Comparison of ENCODE assay signal across 2 cellular contexts in the genomic region with DNA sequence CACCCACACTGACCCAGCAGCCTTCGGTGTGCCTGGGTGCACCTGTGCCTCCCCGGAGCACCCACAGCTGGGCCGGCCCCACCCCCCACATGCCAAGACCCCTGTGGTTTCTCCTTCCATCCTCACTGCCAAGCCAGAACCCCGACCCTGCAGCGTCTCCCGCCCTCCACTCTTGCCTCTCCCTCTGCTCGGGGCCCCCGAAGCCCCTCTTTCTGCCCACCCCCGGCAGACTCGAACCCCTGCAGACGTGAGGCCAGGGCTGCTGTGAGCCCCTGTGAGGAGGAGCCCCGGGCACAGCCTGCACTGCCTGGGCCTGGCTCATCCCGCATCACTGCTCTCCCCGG.
TF ChIP-seq lines count a peak whose summit lies in the region.

No MANE protein-coding gene starts in this region.

TF ChIP-seq in HepG2, 621 proteins besides CTCF, POLR2A, EP300 and RAD21 (continued from another document):
- TF ChIP-seq ZNF101 (CRISPR knock-in tag; IDR thresholded peaks at IDR 0.05; ENCODE audit: borderline replicate concordance, low read depth), result no peak
- TF ChIP-seq SPEN (CRISPR knock-in tag; IDR thresholded peaks at IDR 0.05; ENCODE audit: low read depth), result no peak
- no peak for TF ChIP-seq ZNF569 (CRISPR knock-in tag; IDR thresholded peaks at IDR 0.05; ENCODE audit: borderline replicate concordance)
- no peak for TF ChIP-seq POLR2AphosphoS2 (IDR thresholded peaks at IDR 0.05; ENCODE audit: low read depth, low read length)
- TF ChIP-seq ATF7-NPFF (CRISPR knock-in tag; IDR thresholded peaks at IDR 0.05; ENCODE audit: low read depth), result no peak

TF ChIP-seq in WTC11, 78 proteins besides CTCF, POLR2A, EP300 and RAD21 (continued from another document):
- TF ChIP-seq FOXJ3 (CRISPR knock-in tag; IDR thresholded peaks at IDR 0.05; ENCODE audit: borderline replicate concordance) (no peak), KAT7 (CRISPR knock-in tag; IDR thresholded peaks at IDR 0.05; ENCODE audit: borderline replicate concordance) (no peak), NFATC4 (CRISPR knock-in tag; IDR thresholded peaks at IDR 0.05) (no peak), JAZF1 (CRISPR knock-in tag; IDR thresholded peaks at IDR 0.05) (no peak), FOXP1 (CRISPR knock-in tag; IDR thresholded peaks at IDR 0.05; ENCODE audit: borderline replicate concordance) (no peak), ZNF219 (CRISPR knock-in tag; IDR thresholded peaks at IDR 0.05; ENCODE audit: borderline replicate concordance) (no peak)
- TF ChIP-seq, protein P1, sequence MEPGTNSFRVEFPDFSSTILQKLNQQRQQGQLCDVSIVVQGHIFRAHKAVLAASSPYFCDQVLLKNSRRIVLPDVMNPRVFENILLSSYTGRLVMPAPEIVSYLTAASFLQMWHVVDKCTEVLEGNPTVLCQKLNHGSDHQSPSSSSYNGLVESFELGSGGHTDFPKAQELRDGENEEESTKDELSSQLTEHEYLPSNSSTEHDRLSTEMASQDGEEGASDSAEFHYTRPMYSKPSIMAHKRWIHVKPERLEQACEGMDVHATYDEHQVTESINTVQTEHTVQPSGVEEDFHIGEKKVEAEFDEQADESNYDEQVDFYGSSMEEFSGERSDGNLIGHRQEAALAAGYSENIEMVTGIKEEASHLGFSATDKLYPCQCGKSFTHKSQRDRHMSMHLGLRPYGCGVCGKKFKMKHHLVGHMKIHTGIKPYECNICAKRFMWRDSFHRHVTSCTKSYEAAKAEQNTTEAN (CRISPR knock-in tag; IDR thresholded peaks at IDR 0.05), result no peak
- TF ChIP-seq, protein P2, sequence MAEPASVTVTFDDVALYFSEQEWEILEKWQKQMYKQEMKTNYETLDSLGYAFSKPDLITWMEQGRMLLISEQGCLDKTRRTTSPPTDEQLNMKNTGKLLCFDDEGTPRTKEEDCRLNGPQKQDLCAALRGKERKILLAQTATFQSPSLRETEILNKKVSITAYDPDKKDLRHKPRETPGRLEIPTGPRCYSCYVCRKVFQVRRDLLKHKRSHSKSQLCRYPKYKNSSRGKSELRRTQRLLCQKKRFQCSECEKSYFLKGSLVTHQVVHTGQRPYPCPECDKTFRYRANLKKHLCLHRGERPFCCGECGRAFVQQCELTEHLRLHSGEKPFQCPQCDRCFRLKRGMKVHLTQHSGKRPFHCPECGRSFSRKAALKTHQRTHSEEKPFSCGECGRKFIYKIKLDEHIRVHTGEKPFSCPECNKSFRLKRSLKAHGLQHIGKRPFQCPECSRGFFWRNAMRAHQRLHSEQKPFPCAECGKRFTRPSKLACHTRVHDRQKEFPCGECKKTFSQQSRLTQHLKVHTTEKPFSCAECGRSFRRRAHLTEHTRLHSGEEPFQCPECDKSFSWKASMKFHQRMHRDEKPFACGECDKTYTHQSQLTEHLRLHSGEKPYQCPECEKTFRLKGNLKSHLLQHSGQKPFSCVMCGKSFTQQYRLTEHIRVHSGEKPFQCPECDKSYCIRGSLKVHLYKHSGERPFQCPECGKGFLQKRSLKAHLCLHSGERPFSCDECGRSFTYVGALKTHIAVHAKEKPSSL (CRISPR knock-in tag; conservative IDR thresholded peaks at IDR 0.05), result no peak
- TF ChIP-seq, protein P3, sequence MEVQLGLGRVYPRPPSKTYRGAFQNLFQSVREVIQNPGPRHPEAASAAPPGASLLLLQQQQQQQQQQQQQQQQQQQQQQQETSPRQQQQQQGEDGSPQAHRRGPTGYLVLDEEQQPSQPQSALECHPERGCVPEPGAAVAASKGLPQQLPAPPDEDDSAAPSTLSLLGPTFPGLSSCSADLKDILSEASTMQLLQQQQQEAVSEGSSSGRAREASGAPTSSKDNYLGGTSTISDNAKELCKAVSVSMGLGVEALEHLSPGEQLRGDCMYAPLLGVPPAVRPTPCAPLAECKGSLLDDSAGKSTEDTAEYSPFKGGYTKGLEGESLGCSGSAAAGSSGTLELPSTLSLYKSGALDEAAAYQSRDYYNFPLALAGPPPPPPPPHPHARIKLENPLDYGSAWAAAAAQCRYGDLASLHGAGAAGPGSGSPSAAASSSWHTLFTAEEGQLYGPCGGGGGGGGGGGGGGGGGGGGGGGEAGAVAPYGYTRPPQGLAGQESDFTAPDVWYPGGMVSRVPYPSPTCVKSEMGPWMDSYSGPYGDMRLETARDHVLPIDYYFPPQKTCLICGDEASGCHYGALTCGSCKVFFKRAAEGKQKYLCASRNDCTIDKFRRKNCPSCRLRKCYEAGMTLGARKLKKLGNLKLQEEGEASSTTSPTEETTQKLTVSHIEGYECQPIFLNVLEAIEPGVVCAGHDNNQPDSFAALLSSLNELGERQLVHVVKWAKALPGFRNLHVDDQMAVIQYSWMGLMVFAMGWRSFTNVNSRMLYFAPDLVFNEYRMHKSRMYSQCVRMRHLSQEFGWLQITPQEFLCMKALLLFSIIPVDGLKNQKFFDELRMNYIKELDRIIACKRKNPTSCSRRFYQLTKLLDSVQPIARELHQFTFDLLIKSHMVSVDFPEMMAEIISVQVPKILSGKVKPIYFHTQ (CRISPR knock-in tag; IDR thresholded peaks at IDR 0.05), result no peak
- TF ChIP-seq, protein P4, sequence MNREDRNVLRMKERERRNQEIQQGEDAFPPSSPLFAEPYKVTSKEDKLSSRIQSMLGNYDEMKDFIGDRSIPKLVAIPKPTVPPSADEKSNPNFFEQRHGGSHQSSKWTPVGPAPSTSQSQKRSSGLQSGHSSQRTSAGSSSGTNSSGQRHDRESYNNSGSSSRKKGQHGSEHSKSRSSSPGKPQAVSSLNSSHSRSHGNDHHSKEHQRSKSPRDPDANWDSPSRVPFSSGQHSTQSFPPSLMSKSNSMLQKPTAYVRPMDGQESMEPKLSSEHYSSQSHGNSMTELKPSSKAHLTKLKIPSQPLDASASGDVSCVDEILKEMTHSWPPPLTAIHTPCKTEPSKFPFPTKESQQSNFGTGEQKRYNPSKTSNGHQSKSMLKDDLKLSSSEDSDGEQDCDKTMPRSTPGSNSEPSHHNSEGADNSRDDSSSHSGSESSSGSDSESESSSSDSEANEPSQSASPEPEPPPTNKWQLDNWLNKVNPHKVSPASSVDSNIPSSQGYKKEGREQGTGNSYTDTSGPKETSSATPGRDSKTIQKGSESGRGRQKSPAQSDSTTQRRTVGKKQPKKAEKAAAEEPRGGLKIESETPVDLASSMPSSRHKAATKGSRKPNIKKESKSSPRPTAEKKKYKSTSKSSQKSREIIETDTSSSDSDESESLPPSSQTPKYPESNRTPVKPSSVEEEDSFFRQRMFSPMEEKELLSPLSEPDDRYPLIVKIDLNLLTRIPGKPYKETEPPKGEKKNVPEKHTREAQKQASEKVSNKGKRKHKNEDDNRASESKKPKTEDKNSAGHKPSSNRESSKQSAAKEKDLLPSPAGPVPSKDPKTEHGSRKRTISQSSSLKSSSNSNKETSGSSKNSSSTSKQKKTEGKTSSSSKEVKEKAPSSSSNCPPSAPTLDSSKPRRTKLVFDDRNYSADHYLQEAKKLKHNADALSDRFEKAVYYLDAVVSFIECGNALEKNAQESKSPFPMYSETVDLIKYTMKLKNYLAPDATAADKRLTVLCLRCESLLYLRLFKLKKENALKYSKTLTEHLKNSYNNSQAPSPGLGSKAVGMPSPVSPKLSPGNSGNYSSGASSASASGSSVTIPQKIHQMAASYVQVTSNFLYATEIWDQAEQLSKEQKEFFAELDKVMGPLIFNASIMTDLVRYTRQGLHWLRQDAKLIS (CRISPR knock-in tag; IDR thresholded peaks at IDR 0.05; ENCODE audit: borderline replicate concordance), result no peak
